In the genomic region with DNA sequence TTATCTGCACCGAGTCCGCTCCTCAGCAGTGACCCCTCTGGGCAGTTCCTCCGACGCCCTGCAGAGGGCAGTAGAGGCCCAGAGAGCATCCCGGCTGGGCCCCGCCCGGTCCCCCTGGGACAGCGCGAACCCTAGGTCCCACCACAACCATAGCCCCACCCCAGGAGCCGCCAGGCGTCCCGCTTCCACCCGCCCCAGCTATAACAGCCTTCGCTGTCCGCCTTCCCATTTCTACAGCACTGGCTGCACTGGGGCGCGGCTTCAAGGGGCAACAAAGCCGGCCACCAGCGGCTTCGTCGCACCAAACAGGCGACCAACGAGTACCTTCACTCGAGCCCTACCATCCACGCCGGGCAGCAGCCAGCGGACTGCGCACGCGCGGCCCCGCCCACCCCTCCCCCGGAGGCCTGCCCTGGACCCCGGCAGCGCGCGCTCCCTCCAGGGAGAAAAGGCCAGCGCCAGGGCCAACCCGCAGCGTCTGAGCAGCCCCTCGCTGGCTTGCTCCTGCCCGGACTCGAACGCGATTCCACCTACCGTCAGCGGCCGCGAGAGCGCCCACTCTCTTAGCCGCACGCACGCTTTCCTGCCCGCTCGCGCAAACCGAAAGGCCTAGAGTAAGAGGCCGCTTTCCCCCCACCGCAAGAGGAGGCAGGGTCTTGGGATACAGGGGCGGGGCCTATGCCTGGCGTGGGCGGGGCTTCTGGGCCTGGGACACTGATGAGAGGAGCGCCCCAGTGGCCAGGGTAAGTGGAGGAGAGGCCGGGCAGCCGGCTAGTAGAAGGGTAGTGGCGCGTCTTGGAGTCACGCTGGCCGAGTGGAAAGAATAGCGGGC, we compare ENCODE assay signal across 8 cellular contexts. TPM values are rescaled to one million over a fixed set of nuclear protein-coding genes. Genes with fewer than 3 reads are reported as not detected.
DNase-seq lines count a peak whose midpoint lies in the region; ATAC-seq, FAIRE-seq and TF ChIP-seq lines count a peak whose summit lies in the region.

A gene with protein sequence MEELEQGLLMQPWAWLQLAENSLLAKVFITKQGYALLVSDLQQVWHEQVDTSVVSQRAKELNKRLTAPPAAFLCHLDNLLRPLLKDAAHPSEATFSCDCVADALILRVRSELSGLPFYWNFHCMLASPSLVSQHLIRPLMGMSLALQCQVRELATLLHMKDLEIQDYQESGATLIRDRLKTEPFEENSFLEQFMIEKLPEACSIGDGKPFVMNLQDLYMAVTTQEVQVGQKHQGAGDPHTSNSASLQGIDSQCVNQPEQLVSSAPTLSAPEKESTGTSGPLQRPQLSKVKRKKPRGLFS (minus strand): TSS at position 630 of the 832 bp plus-strand sequence. CDS start 2,453 bp downstream, outside the sequence.

- peaks cover 2 to 6% of the 10 kb centered on the region in 2 experiments for H4K20me1 ChIP-seq in H1 (replicated peaks in 1 of 2; ENCODE audit: control insufficient read depth in 1 of 2, insufficient read depth in 2 of 2, low read length in 2 of 2)

- POLR2A ChIA-PET in H1 (lab: Charles Lee; ENCODE audit: partially characterized antibody), result interaction anchor here (0.7 to 1.5 kb wide), 5 partner anchors 16 to 94 kb away, joined by 3 to 8 read pairs (median 3); a partner anchor contains a TSS

- peak within 1 kb of the TSS; percentile 95 for H4K8ac ChIP-seq in H1 (ENCODE audit: extremely low read depth, insufficient read depth, low read length)

- H3K36me3 ChIP-seq in H1 (ENCODE audit: control insufficient read depth in 2 of 4, insufficient read depth in 4 of 4, low read length in 3 of 4), result peaks cover 0 to 2% (median 0%) of the 10 kb centered on the region in 4 experiments; a peak in 2 of 8 replicates
- H3K36me3 ChIP-seq in mesodermal cell (ENCODE audit: control insufficient read depth, insufficient read depth, low read length), result peaks cover 9% of the 10 kb centered on the region

- peak within 1 kb of the TSS; percentile 92; the same call in 1 of the 2 replicates for H2BK15ac ChIP-seq in H1 (ENCODE audit: low read length)

- peak within 1 kb of the TSS; percentile 88 for H3K4ac ChIP-seq in H1 (replicated peaks; ENCODE audit: insufficient read length, low read depth, low read length)

- CTCF ChIA-PET in H1 (lab: Charles Lee; ENCODE audit: partially characterized antibody), result interaction anchor here (0.6 to 12.5 kb wide), 34 partner anchors 8 to 459 kb away, joined by 3 to 149 read pairs (median 4); a partner anchor contains a TSS

- TF ChIP-seq CTCF in H1 (IDR thresholded peaks at IDR 0.05; ENCODE audit: control extremely low read depth in 1 of 3, insufficient read depth in 1 of 3, low read depth in 1 of 3, low read length in 3 of 3), result peak; percentile 86 to 90 (median 89)

- H3K23me2 ChIP-seq in H1 (ENCODE audit: low read depth, low read length), result peaks cover 2% of the 10 kb centered on the region; the same call in 1 of the 2 replicates

- peaks cover 0 to 5% (median 2%) of the 10 kb centered on the region in 4 experiments; a peak in 3 of 7 replicates for H3K4me1 ChIP-seq in H1 (replicated peaks in 1 of 4; ENCODE audit: control insufficient read depth in 3 of 4, insufficient read depth in 4 of 4, low read length in 3 of 4)
- H3K4me1 ChIP-seq in mesodermal cell (ENCODE audit: control insufficient read depth, insufficient read depth, low read length, poor library complexity, severe bottlenecking), result no peaks in the 10 kb centered on the region

- no peak within 1 kb of the TSS for H2BK12ac ChIP-seq in H1 (ENCODE audit: low read depth, low read length)

- no peaks in the 10 kb centered on the region for H3K79me1 ChIP-seq in H1 (ENCODE audit: low read depth, low read length)

- TF ChIP-seq EP300 in H1 (IDR thresholded peaks at IDR 0.05; ENCODE audit: borderline replicate concordance in 1 of 2, low read depth in 2 of 2, low read length in 2 of 2), result no peak

- peak within 1 kb of the TSS; percentile 70 for H2BK120ac ChIP-seq in H1 (replicated peaks; ENCODE audit: low read depth, low read length)

- ATAC-seq in GM19467 (IDR thresholded peaks at IDR 0.05; ENCODE audit: unreplicated experiment), result peak; percentile 79

- peak within 1 kb of the TSS; percentile 89 for H3K56ac ChIP-seq in H1 (replicated peaks; ENCODE audit: insufficient read length, low read depth, low read length)

- H2AK5ac ChIP-seq in H1 (ENCODE audit: low read depth, low read length), result no peak within 1 kb of the TSS

- H2AFZ ChIP-seq in H1 (ENCODE audit: low read length), result peak within 1 kb of the TSS; percentile 94

- H2BK20ac ChIP-seq in H1 (ENCODE audit: low read length), result no peak within 1 kb of the TSS

- peak; percentile 95 for DNase-seq in COLO829 (ENCODE audit: low spot score)
- peak; percentile 79 for DNase-seq in HS-5 (ENCODE audit: low read depth)
- peak; percentile 82 to 87 for DNase-seq in NOMO-1 (lab: John Stamatoyannopoulos, UW; ENCODE audit: unreplicated experiment in 2 of 2)
- DNase-seq in activated CD8-positive, alpha-beta memory T cell treated with anti-CD3 and anti-CD28 coated beads for 4 hours (ENCODE audit: low read depth in 2 of 2), result peak; percentile 85 to 87
- DNase-seq in H1 (ENCODE audit: low read depth in 1 of 2, low spot score in 2 of 2), result peak in 1 of 2 experiments; percentile 100
- peak; percentile 83 to 86 for DNase-seq in stimulated activated CD8-positive, alpha-beta memory T cell treated with anti-CD3 and anti-CD28 coated beads, Interleukin-15, amount 100 ng/mL, for 4 hours (ENCODE audit: low read depth in 2 of 2)

- peak; percentile 78 to 82 for TF ChIP-seq RAD21 in H1 (IDR thresholded peaks at IDR 0.05 in 1 of 2, conservative IDR thresholded peaks at IDR 0.05 in 1 of 2; ENCODE audit: low read depth in 2 of 2, low read length in 2 of 2)

- H3K4me3 ChIP-seq in H1 (ENCODE audit: extremely low read depth in 1 of 4, insufficient read depth in 2 of 4, low read depth in 3 of 4, low read length in 4 of 4), result peak within 1 kb of the TSS; percentile 78 to 83 (median 81)
- peak within 1 kb of the TSS; percentile 55 for H3K4me3 ChIP-seq in mesodermal cell (ENCODE audit: extremely low read depth, insufficient read depth, low read length, poor library complexity, severe bottlenecking)

- H3K9me3 ChIP-seq in H1 (ENCODE audit: insufficient read depth in 2 of 2, low read depth in 1 of 2, low read length in 1 of 2), result no peaks in the 10 kb centered on the region
- H3K9me3 ChIP-seq in mesodermal cell (ENCODE audit: control insufficient read depth, low read length), result no peaks in the 10 kb centered on the region

- H3K23ac ChIP-seq in H1 (ENCODE audit: insufficient read length), result no peak within 1 kb of the TSS

- H4K91ac ChIP-seq in H1 (replicated peaks; ENCODE audit: insufficient read length, low read length), result peak within 1 kb of the TSS; percentile 72

- H3K4me2 ChIP-seq in H1 (ENCODE audit: insufficient read depth in 1 of 2, low read depth in 2 of 2, low read length in 2 of 2), result peak within 1 kb of the TSS; percentile 35 to 83

- H3K27ac ChIP-seq in H1 (ENCODE audit: low read depth, low read length), result 0 out of 2 replicates have a peak within 1 kb of the TSS, but pooled peaks have one; percentile 69
- peak within 1 kb of the TSS; percentile 90 for H3K27ac ChIP-seq in mesodermal cell (ENCODE audit: low read depth, low read length, severe bottlenecking)

- H2BK5ac ChIP-seq in H1 (ENCODE audit: low read depth, low read length), result peak within 1 kb of the TSS; percentile 96; the same call in 1 of the 2 replicates

- 3% methylated on average over 37 of the region's 70 CpGs; no CpG with 5 or more reads in 1 of the 2 experiments for WGBS in H1 (ENCODE audit: extremely low coverage in 1 of 2, insufficient coverage in 1 of 2, insufficient read length in 1 of 2, insufficient replicate concordance in 2 of 2, low coverage in 1 of 2, low lambda C conversion rate in 2 of 2, missing lambda C conversion rate in 1 of 2), 2 experiments
- 0% methylated on average over 49 to 56 of the region's 70 CpGs for WGBS in mesodermal cell (ENCODE audit: insufficient coverage in 2 of 2), 2 experiments

- no peak within 1 kb of the TSS for H3K14ac ChIP-seq in H1 (ENCODE audit: insufficient read length)

- peak within 1 kb of the TSS; percentile 99 for H4K5ac ChIP-seq in H1 (ENCODE audit: insufficient read length, low read depth, low read length)

- H3K18ac ChIP-seq in H1 (ENCODE audit: extremely low read depth, low read length), result peak within 1 kb of the TSS; percentile 99; the same call in 1 of the 2 replicates

- no peak for FAIRE-seq in H1 (lab: Jason Lieb, UNC)

- H3K27me3 ChIP-seq in H1 (replicated peaks in 1 of 4; ENCODE audit: control insufficient read depth in 3 of 4, extremely low read depth in 1 of 4, insufficient read depth in 3 of 4, low read length in 3 of 4), result no peaks in the 10 kb centered on the region; a peak in 2 of 7 replicates

- H3K79me2 ChIP-seq in H1 (ENCODE audit: control insufficient read depth in 1 of 2, insufficient read depth in 2 of 2, low read length in 2 of 2), result no peaks in the 10 kb centered on the region

- TF ChIP-seq POLR2A in H1 (IDR thresholded peaks at IDR 0.05; ENCODE audit: control extremely low read depth in 1 of 2, low read depth in 2 of 2, low read length in 2 of 2), result peak in 1 of 2 experiments; percentile 75; a peak in 2 of 3 replicates

- H3K9ac ChIP-seq in H1 (replicated peaks in 1 of 4; ENCODE audit: extremely low read depth in 1 of 4, low read depth in 3 of 4, low read length in 3 of 4), result peak within 1 kb of the TSS; percentile 41 to 88 (median 77)

TF ChIP-seq in H1, 55 proteins besides CTCF, POLR2A, EP300 and RAD21 (continues in another document):
- no peak for TF ChIP-seq HDAC6 (IDR thresholded peaks at IDR 0.05; ENCODE audit: low read depth, low read length)
- TF ChIP-seq YY1 (IDR thresholded peaks at IDR 0.05; ENCODE audit: low read depth, low read length), result no peak
- TF ChIP-seq BRCA1 (IDR thresholded peaks at IDR 0.05; ENCODE audit: low read depth, low read length), result no peak
- no peak for TF ChIP-seq BCL11A (IDR thresholded peaks at IDR 0.05; ENCODE audit: low read depth in 2 of 2, low read length in 2 of 2)
- no peak for TF ChIP-seq EZH2 (IDR thresholded peaks at IDR 0.05; ENCODE audit: low read depth, low read length, severe bottlenecking)
- TF ChIP-seq EGR1 (IDR thresholded peaks at IDR 0.05; ENCODE audit: borderline replicate concordance, low read depth, low read length), result no peak
- TF ChIP-seq BACH1 (IDR thresholded peaks at IDR 0.05; ENCODE audit: low read length), result no peak
- TF ChIP-seq NRF1 (IDR thresholded peaks at IDR 0.05; ENCODE audit: low read depth, low read length), result peak; percentile 40

RNA-seq across cellular contexts. Expression of the gene that starts here (rescaled TPM):
- 22.7 and 25.7 TPM in 2 replicates for total RNA-seq in H1 (2021; fragmentation: NEBNext Ultra II Directional; extraction: Animal tissue kit (Norgen Biotek cat#: 25700))
- polyA plus RNA-seq in H1 (2011; rRNA removed), result 19.4 and 24.1 TPM in 2 replicates
- 26.6 TPM for polyA plus RNA-seq in H1 (2011; cell fraction: cytosol; rRNA removed)
- polyA plus RNA-seq in H1 (2011; cell fraction: nucleus; rRNA removed), result 19.9 TPM
- polyA plus RNA-seq in H1 (2012, experiment 1 of 2), result 19.3 to 25.4 TPM (median 22.0 TPM) in 4 replicates
- polyA plus RNA-seq in H1 (2012, experiment 2 of 2), result 13.2 TPM
- polyA plus RNA-seq in H1 (2013, experiment 1 of 2), result 13.4 TPM
- polyA plus RNA-seq in H1 (2013, experiment 2 of 2), result 14.0 TPM
- polyA minus RNA-seq in H1 (2011; rRNA and poly(A)+ RNA removed), result 82.4 and 91.5 TPM in 2 replicates
- polyA minus RNA-seq in H1 (2011; cell fraction: cytosol; rRNA and poly(A)+ RNA removed), result 20.1 TPM
- 19.5 TPM for polyA minus RNA-seq in H1 (2011; cell fraction: nucleus; rRNA and poly(A)+ RNA removed)
- 14.9 TPM for polyA plus RNA-seq in mesodermal cell (2013, experiment 1 of 2)
- polyA plus RNA-seq in mesodermal cell (2013, experiment 2 of 2), result 14.2 TPM
